Comparison of ENCODE assay signal across 33 cellular contexts in genomic region chr14:67725171-67725570, GRCh38. TPM values are rescaled to one million over a fixed set of nuclear protein-coding genes. Genes with fewer than 3 reads are reported as not detected.
"Had no signal": no experiment of that assay in that cellular context is flagged by ENCODE, and none has a peak within 500 bp of the region (broad histone marks: within the 10 kb centered on the region; RNA-seq: fewer than 3 reads in every experiment).

No MANE protein-coding gene starts in this region.

- H3K27ac Mint-ChIP-seq: immature natural killer cell; naive thymus-derived CD4-positive, alpha-beta T cell; natural killer cell treated with Interleukin-12 subunit alpha and Interleukin-12 subunit beta and Interleukin-15 and Interleukin-18, amount 100 ng/mL, for 72 hours; progenitor cell of endocrine pancreas; stimulated activated memory B cell treated with anti-CD40 and anti-IgM and Interleukin-4, amounts not matched to agents 10 μg/mL and 1 μg/mL and 100 μg/mL, for 72 hours had no signal

- ATAC-seq: left colon; left lung; lower lobe of right lung; mucosa of descending colon; naive thymus-derived CD4-positive, alpha-beta T cell; natural killer cell treated with Interleukin-12 subunit alpha and Interleukin-12 subunit beta and Interleukin-15 and Interleukin-18, amount 100 ng/mL, for 72 hours; right lobe of liver; stimulated activated memory B cell treated with anti-CD40 and anti-IgM and Interleukin-4, amounts not matched to agents 10 μg/mL and 1 μg/mL and 100 μg/mL, for 72 hours had no signal

- H3K9me3 Mint-ChIP-seq: immature natural killer cell; natural killer cell treated with Interleukin-12 subunit alpha and Interleukin-12 subunit beta and Interleukin-15 and Interleukin-18, amount 100 ng/mL, for 72 hours; stimulated activated memory B cell treated with anti-CD40 and anti-IgM and Interleukin-4, amounts not matched to agents 10 μg/mL and 1 μg/mL and 100 μg/mL, for 72 hours had no signal

- H3K4me3 Mint-ChIP-seq: immature natural killer cell; naive thymus-derived CD4-positive, alpha-beta T cell; natural killer cell treated with Interleukin-12 subunit alpha and Interleukin-12 subunit beta and Interleukin-15 and Interleukin-18, amount 100 ng/mL, for 72 hours; stimulated activated memory B cell treated with anti-CD40 and anti-IgM and Interleukin-4, amounts not matched to agents 10 μg/mL and 1 μg/mL and 100 μg/mL, for 72 hours had no signal

- H3K4me1 ChIP-seq: left lung, lower lobe of right lung had no signal

- H3K4me3 ChIP-seq: left lung, lower lobe of right lung, mucosa of descending colon, ovary, right atrium auricular region, right lobe of liver, smooth muscle cell, stomach, testis, thyroid gland, transverse colon, upper lobe of left lung had no signal

- H3K27me3 ChIP-seq: ovary, right atrium auricular region, right lobe of liver, testis, thyroid gland, upper lobe of left lung had no signal

- H3K9me3 ChIP-seq: left lung, lower lobe of right lung, mucosa of descending colon, ovary, right atrium auricular region, right lobe of liver, stomach, testis, thyroid gland, transverse colon, upper lobe of left lung had no signal

- FAIRE-seq: islet of Langerhans, kidney had no signal

- H3K36me3 Mint-ChIP-seq: natural killer cell treated with Interleukin-12 subunit alpha and Interleukin-12 subunit beta and Interleukin-15 and Interleukin-18, amount 100 ng/mL, for 72 hours; stimulated activated memory B cell treated with anti-CD40 and anti-IgM and Interleukin-4, amounts not matched to agents 10 μg/mL and 1 μg/mL and 100 μg/mL, for 72 hours had no signal

- H3K27me3 Mint-ChIP-seq: progenitor cell of endocrine pancreas had no signal

- H3K36me3 ChIP-seq: left lung, lower lobe of right lung, ovary, right atrium auricular region, right lobe of liver, stomach, thyroid gland, transverse colon, upper lobe of left lung had no signal

- H3K4me2 ChIP-seq: smooth muscle cell had no signal

- H3K27ac ChIP-seq: left lung, lower lobe of right lung, ovary, right atrium auricular region, right lobe of liver, stomach, testis, thyroid gland, transverse colon, upper lobe of left lung had no signal

- DNase-seq: hypothalamus; immature natural killer cell; kidney; left colon; left lung; lower lobe of right lung; midbrain; mucosa of descending colon; naive thymus-derived CD4-positive, alpha-beta T cell; ovary; right lobe of liver; stimulated activated CD4-positive, alpha-beta T cell treated with anti-CD3 and anti-CD28 coated beads, Interleukin-1b, Interleukin-23, amount 100 ng/mL, for 48 hours; stimulated activated CD4-positive, alpha-beta T cell treated with anti-CD3 and anti-CD28 coated beads, Interleukin-2, amount 100 ng/mL, for 48 hours; stimulated activated CD4-positive, alpha-beta T cell treated with anti-CD3 and anti-CD28 coated beads, Interleukin-4, amount 100 ng/mL, for 4 hours; stimulated activated CD8-positive, alpha-beta memory T cell treated with anti-CD3 and anti-CD28 coated beads, Interleukin-4, amount 100 ng/mL, for 48 hours; stimulated activated naive CD4-positive, alpha-beta T cell treated with Interleukin-2 at 50 U/mL for 16 hours; stomach; testis; thyroid gland; transverse colon; upper lobe of left lung had no signal

RNA-seq across cellular contexts. Expression of gene RDH12, which starts 23.5 kb away (rescaled TPM):
- total RNA-seq: left colon; mesenteric fat pad; mucosa of descending colon; myocyte; naive thymus-derived CD4-positive, alpha-beta T cell; natural killer cell treated with Interleukin-12 subunit alpha and Interleukin-12 subunit beta and Interleukin-15 and Interleukin-18, amount 100 ng/mL, for 72 hours; pulmonary artery endothelial cell; renal cortical epithelial cell; right atrium auricular region; urinary bladder had no signal
- polyA plus RNA-seq: neural cell had no signal
